Comparison of ENCODE assay signal across 29 cellular contexts in the genomic region with DNA sequence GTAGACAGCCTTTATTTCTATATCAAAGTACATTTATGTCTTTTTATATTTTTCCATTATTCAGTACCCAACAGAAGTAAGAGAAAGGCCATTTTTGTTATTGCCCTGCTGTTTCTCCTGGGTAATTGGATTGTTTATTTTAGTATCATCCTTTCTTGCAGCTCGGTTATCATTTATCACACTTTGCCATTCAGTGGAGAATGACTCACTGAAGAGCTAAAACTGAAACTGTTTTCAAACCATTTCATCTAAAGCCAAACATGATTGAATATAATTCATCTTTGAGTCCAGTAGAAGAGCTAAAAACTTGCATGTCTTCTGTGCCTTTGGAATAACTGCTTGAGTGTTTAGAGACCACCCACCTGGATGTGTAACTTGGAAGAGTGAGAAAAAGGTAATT.
A peak's percentile ranks its signal among the peaks of the same experiment; 100 is the strongest.
DNase-seq lines count a peak whose midpoint lies in the region; TF ChIP-seq lines count a peak whose summit lies in the region.
"Had no signal": no experiment of that assay in that cellular context is flagged by ENCODE, and none has a peak within 500 bp of the region (broad histone marks: within the 10 kb centered on the region; RNA-seq: fewer than 3 reads in every experiment).

No MANE protein-coding gene starts in this region.

- H3K4me3 ChIP-seq in OCI-LY7 (ENCODE audit: low read depth, low read length, poor library complexity, severe bottlenecking), result no peak overlapping the region
- H3K4me3 ChIP-seq: BLaER1, coronary artery, esophagus muscularis mucosa, heart left ventricle, psoas muscle, SK-N-MC, tibial artery, vagina had no signal

- H3K4me1 ChIP-seq in OCI-LY7 (ENCODE audit: insufficient read depth, low read length, poor library complexity, severe bottlenecking), result no peaks in the 10 kb centered on the region
- H3K4me1 ChIP-seq: BLaER1, heart left ventricle, psoas muscle, tibial artery, vagina had no signal

- POLR2A ChIA-PET in OCI-LY7 (lab: Charles Lee), result no interaction called here

- TF ChIP-seq CTCF in OCI-LY7 (conservative IDR thresholded peaks at IDR 0.05; ENCODE audit: low read length), result no peak

- H3K9me3 ChIP-seq in OCI-LY7 (ENCODE audit: low read length), result 0 out of 2 replicates have a peak, but pooled peaks cover 5% of the 10 kb centered on the region
- H3K9me3 ChIP-seq: esophagus muscularis mucosa, tibial artery, vagina had no signal

- DNase-seq in NCI-H345 (lab: John Stamatoyannopoulos, UW), result peak; percentile 5
- DNase-seq in NCI-H345 treated with DMSO at 0.1 percent for 48 hours (lab: John Stamatoyannopoulos, UW; ENCODE audit: unreplicated experiment), result no peak
- peak; percentile 13 for DNase-seq in H4 (ENCODE audit: low spot score)
- DNase-seq in OCI-M1 (lab: John Stamatoyannopoulos, UW), result peak; percentile 82
- DNase-seq in iris pigment epithelial cell (ENCODE audit: low read depth), result peak; percentile 5
- no peak for DNase-seq in medulla oblongata (ENCODE audit: extremely low spot score)
- DNase-seq in retina, result no peak
- no peak for DNase-seq in OCI-LY7 (ENCODE audit: low spot score)
- DNase-seq: activated CD4-positive, alpha-beta T cell treated with anti-CD3 and anti-CD28 coated beads, Interleukin-2, amount 50 U/mL, for 48 hours; activated CD4-positive, CD25-positive, alpha-beta regulatory T cell treated with anti-CD3 and anti-CD28 coated beads, Interleukin-2, amount 50 U/mL, for 72 hours; activated T-cell treated with anti-CD3 and anti-CD28 coated beads, Interleukin-2, amount 50 U/mL, for 72 hours; DMS153; foreskin melanocyte; H9; heart left ventricle; kidney; naive thymus-derived CD8-positive, alpha-beta T cell; NCI-H1694; NCI-H774; occipital lobe; psoas muscle; stimulated activated CD4-positive, alpha-beta T cell treated with anti-CD3 and anti-CD28 coated beads, Interleukin-4, amount 100 ng/mL, for 24 hours; T-helper 17 cell; tibial artery had no signal

- H4K20me1 ChIP-seq in OCI-LY7 (ENCODE audit: insufficient read depth, low read length), result no peaks in the 10 kb centered on the region
- H4K20me1 ChIP-seq: BLaER1 had no signal

- CTCF ChIA-PET in OCI-LY7 (lab: Charles Lee; ENCODE audit: unreplicated experiment), result no interaction called here

- no peaks in the 10 kb centered on the region for H3K36me3 ChIP-seq in OCI-LY7 (ENCODE audit: insufficient read depth, low read length)
- H3K36me3 ChIP-seq: BLaER1, esophagus muscularis mucosa, heart left ventricle, tibial artery, vagina had no signal

- H2AFZ ChIP-seq in OCI-LY7 (ENCODE audit: low read length), result no peak overlapping the region

- H3K27ac ChIP-seq in OCI-LY7 (ENCODE audit: low read depth, low read length, poor library complexity, severe bottlenecking), result no peak overlapping the region
- H3K27ac ChIP-seq: BLaER1, coronary artery, esophagus muscularis mucosa, heart left ventricle, psoas muscle, SK-N-MC, tibial artery, vagina had no signal

- no TSS peak for BruUV-seq in OCI-LY7 (replicated peaks; lab: Mats Ljungman, UMichigan)

- H3K9me2 ChIP-seq in OCI-LY7 (ENCODE audit: insufficient read depth, low read length), result no peaks in the 10 kb centered on the region

- no peak overlapping the region for H3K4me2 ChIP-seq in OCI-LY7 (ENCODE audit: low read length)
- H3K4me2 ChIP-seq: BLaER1 had no signal

- intact Hi-C loops in OCI-LY7 (cut with micrococcal nuclease; ENCODE audit: unreplicated experiment), result no loop called here

- no peaks in the 10 kb centered on the region for H3K79me2 ChIP-seq in OCI-LY7 (ENCODE audit: insufficient read depth, low read depth, low read length)

Comparison
In these comparisons a context has a peak if more than half of its experiments do, and no peak if none do; other contexts are left out.
1. DNase-seq: peak in NCI-H345 (single experiment), H4 (single experiment), OCI-M1 (single experiment) and iris pigment epithelial cell (single experiment); none in NCI-H345 treated with DMSO at 0.1 percent for 48 hours (single experiment), medulla oblongata (single experiment), retina (single experiment) and OCI-LY7 (single experiment).